In the genomic region with DNA sequence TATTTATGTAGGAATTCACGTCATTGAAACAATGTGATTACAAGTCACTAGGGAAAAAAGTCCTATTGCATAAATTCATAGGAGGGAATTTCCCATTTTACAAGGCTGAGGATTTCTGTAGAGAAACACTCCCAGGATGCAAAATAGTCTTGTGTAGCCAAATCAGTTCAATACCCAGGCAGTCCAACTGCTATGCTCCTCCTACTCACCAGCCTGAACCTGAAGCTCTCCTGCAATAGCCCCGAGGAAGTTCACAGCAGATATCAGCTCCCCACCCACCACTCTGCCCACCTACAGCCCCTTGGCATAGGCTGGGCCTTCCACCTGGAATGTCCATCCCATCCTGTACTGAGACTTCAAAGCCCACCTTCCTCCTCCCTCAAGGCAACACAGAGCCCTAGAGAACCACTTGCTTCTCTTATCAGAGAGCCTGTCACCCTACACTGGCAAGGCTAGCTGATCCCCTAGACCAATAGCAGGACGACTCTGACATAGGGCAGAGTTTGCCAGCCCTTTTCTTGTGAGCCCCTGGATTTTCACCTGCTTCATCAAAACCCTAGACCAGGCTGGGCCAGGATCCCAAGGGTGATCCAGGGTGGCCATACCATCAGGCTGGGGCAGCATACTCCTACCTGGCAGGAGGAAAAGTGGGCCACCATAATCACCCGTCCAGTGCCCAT, we compare ENCODE assay signal across 8 cellular contexts. TPM values are rescaled to one million over a fixed set of nuclear protein-coding genes. Genes with fewer than 3 reads are reported as not detected.
DNase-seq lines count a peak whose midpoint lies in the region; ATAC-seq, FAIRE-seq and TF ChIP-seq lines count a peak whose summit lies in the region.

No MANE protein-coding gene starts in this region.

- H3K27ac Mint-ChIP-seq in activated CD4-positive, alpha-beta T cell treated with anti-CD3 and anti-CD28 coated beads, Interleukin-2, amount 10 ng/mL, durations not matched to agents 24 days and 14 days = peak overlapping the region; percentile 56
- no peak overlapping the region for H3K27ac Mint-ChIP-seq in neural progenitor cell

- POLR2A ChIA-PET in PC-9 (lab: Charles Lee; ENCODE audit: unreplicated experiment) (no interaction called here), H1 (lab: Charles Lee; ENCODE audit: partially characterized antibody) (interaction anchor here (0.8 to 1.2 kb wide), 2 partner anchors 11 to 26 kb away, joined by 3 to 4 read pairs; no protein-coding TSS in a partner anchor)

- H4K8ac ChIP-seq in H1 (ENCODE audit: extremely low read depth, insufficient read depth, low read length) = no peak overlapping the region

- H2BK5ac ChIP-seq in H1 (ENCODE audit: low read depth, low read length) = no peak overlapping the region

- TF ChIP-seq EP300 in H1 (IDR thresholded peaks at IDR 0.05; ENCODE audit: borderline replicate concordance in 1 of 2, low read depth in 2 of 2, low read length in 2 of 2) = no peak

- no peak overlapping the region for H2BK20ac ChIP-seq in H1 (ENCODE audit: low read length)

- no peak overlapping the region for H2AFZ ChIP-seq in PC-9
- H2AFZ ChIP-seq in H1 (ENCODE audit: low read length) = no peak overlapping the region
- no peak overlapping the region for H2AFZ ChIP-seq in neural progenitor cell (replicated peaks)

- no peak for FAIRE-seq in H1 (lab: Jason Lieb, UNC)

- DNase-seq in activated CD4-positive, alpha-beta T cell treated with anti-CD3 and anti-CD28 coated beads, Interleukin-2, amount 10 ng/mL, durations not matched to agents 24 days and 14 days = peak; percentile 64
- no peak for DNase-seq in activated CD4-positive, alpha-beta T cell treated with anti-CD3 and anti-CD28 coated beads for 1 hour
- peak in 1 of 2 experiments; percentile 5 for DNase-seq in PC-9
- DNase-seq in H1 (ENCODE audit: low read depth in 1 of 2, low spot score in 2 of 2) = no peak
- no peak for DNase-seq in neural progenitor cell (ENCODE audit: low spot score)
- DNase-seq in SW 1271 (lab: John Stamatoyannopoulos, UW) = no peak
- no peak for DNase-seq in nucleus accumbens (lab: John Stamatoyannopoulos, UW)

- no peak for TF ChIP-seq POLR2A in H1 (IDR thresholded peaks at IDR 0.05; ENCODE audit: control extremely low read depth in 1 of 2, low read depth in 2 of 2, low read length in 2 of 2)

- no peak overlapping the region for H2AK5ac ChIP-seq in H1 (ENCODE audit: low read depth, low read length)

- H3K36me3 Mint-ChIP-seq in activated CD4-positive, alpha-beta T cell treated with anti-CD3 and anti-CD28 coated beads, Interleukin-2, amount 10 ng/mL, durations not matched to agents 24 days and 14 days (ENCODE audit: low read depth) = peaks cover 29% of the 10 kb centered on the region
- H3K36me3 Mint-ChIP-seq in neural progenitor cell = peaks cover 45% of the 10 kb centered on the region

- TF ChIP-seq CTCF in PC-9 (conservative IDR thresholded peaks at IDR 0.05) (no peak), H1 (IDR thresholded peaks at IDR 0.05; ENCODE audit: control extremely low read depth in 1 of 3, insufficient read depth in 1 of 3, low read depth in 1 of 3, low read length in 3 of 3) (no peak), neural progenitor cell (IDR thresholded peaks at IDR 0.05) (no peak)

- H3K4me1 ChIP-seq in PC-9 (replicated peaks; ENCODE audit: insufficient read depth) (peaks cover 28% of the 10 kb centered on the region), H1 (replicated peaks in 1 of 4; ENCODE audit: control insufficient read depth in 3 of 4, insufficient read depth in 4 of 4, low read length in 3 of 4) (peaks cover 3 to 12% (median 6%) of the 10 kb centered on the region in 4 experiments), neural progenitor cell (peaks cover 15% of the 10 kb centered on the region)

- intact Hi-C loops in activated CD4-positive, alpha-beta T cell treated with anti-CD3 and anti-CD28 coated beads, Interleukin-2, amount 10 ng/mL, durations not matched to agents 24 days and 14 days (cut with micrococcal nuclease) = loop anchor here (5.0 kb wide), 2 partner anchors 85 to 255 kb away; no protein-coding TSS in a partner anchor
- intact Hi-C loops in PC-9 (cut with micrococcal nuclease; ENCODE audit: unreplicated experiment) = loop anchor here (5.0 kb wide), 2 partner anchors 80 to 245 kb away; partner anchors contain the start of gene COL6A1

- BruUV-seq in PC-9 (replicated peaks; lab: Mats Ljungman, UMichigan) = no TSS peak

- H3K9me3 Mint-ChIP-seq in activated CD4-positive, alpha-beta T cell treated with anti-CD3 and anti-CD28 coated beads, Interleukin-2, amount 10 ng/mL, durations not matched to agents 24 days and 14 days = peaks cover 8% of the 10 kb centered on the region
- H3K9me3 Mint-ChIP-seq in neural progenitor cell = peaks cover 32% of the 10 kb centered on the region

- TF ChIP-seq RAD21 in H1 (IDR thresholded peaks at IDR 0.05 in 1 of 2, conservative IDR thresholded peaks at IDR 0.05 in 1 of 2; ENCODE audit: low read depth in 2 of 2, low read length in 2 of 2) = no peak

- H3K56ac ChIP-seq in H1 (replicated peaks; ENCODE audit: insufficient read length, low read depth, low read length) = no peak overlapping the region

- peaks cover 50% of the 10 kb centered on the region for H3K4me1 Mint-ChIP-seq in activated CD4-positive, alpha-beta T cell treated with anti-CD3 and anti-CD28 coated beads, Interleukin-2, amount 10 ng/mL, durations not matched to agents 24 days and 14 days
- H3K4me1 Mint-ChIP-seq in neural progenitor cell = peaks cover 39% of the 10 kb centered on the region

- peaks cover 4% of the 10 kb centered on the region; the same call in 1 of the 2 replicates for H3F3A ChIP-seq in PC-9 (ENCODE audit: insufficient read depth, low read depth)
- peaks cover 23% of the 10 kb centered on the region for H3F3A ChIP-seq in neural progenitor cell (ENCODE audit: low read depth)

- no peaks in the 10 kb centered on the region for H4K20me1 ChIP-seq in PC-9 (ENCODE audit: insufficient read depth)
- H4K20me1 ChIP-seq in H1 (replicated peaks in 1 of 2; ENCODE audit: control insufficient read depth in 1 of 2, insufficient read depth in 2 of 2, low read length in 2 of 2) = peaks cover 4 to 19% of the 10 kb centered on the region in 2 experiments
- H4K20me1 ChIP-seq in neural progenitor cell (ENCODE audit: low read depth) = peaks cover 5% of the 10 kb centered on the region

- H3K9ac ChIP-seq in H1 (replicated peaks in 1 of 4; ENCODE audit: extremely low read depth in 1 of 4, low read depth in 3 of 4, low read length in 3 of 4) (no peak overlapping the region), neural progenitor cell (no peak overlapping the region)

- H3K79me1 ChIP-seq in H1 (ENCODE audit: low read depth, low read length) = peaks cover 20% of the 10 kb centered on the region

- H3K4me3 ChIP-seq in PC-9 (peak overlapping the region; percentile 63; the same call in 1 of the 2 replicates), H1 (ENCODE audit: extremely low read depth in 1 of 4, insufficient read depth in 2 of 4, low read depth in 3 of 4, low read length in 4 of 4) (peak overlapping the region; percentile 70 to 78 (median 73); a peak in 6 of 8 replicates), neural progenitor cell (peak overlapping the region; percentile 70)

- H3K27me3 Mint-ChIP-seq in activated CD4-positive, alpha-beta T cell treated with anti-CD3 and anti-CD28 coated beads, Interleukin-2, amount 10 ng/mL, durations not matched to agents 24 days and 14 days = no peaks in the 10 kb centered on the region
- peaks cover 14% of the 10 kb centered on the region for H3K27me3 Mint-ChIP-seq in neural progenitor cell (ENCODE audit: insufficient read depth, low read depth)

- H3K27me3 ChIP-seq in PC-9 (ENCODE audit: insufficient read depth, low read depth) (no peaks in the 10 kb centered on the region), H1 (replicated peaks in 1 of 4; ENCODE audit: control insufficient read depth in 3 of 4, extremely low read depth in 1 of 4, insufficient read depth in 3 of 4, low read length in 3 of 4) (peaks cover 0 to 4% (median 0%) of the 10 kb centered on the region in 4 experiments; a peak in 2 of 7 replicates), neural progenitor cell (no peaks in the 10 kb centered on the region)

- H3K27ac ChIP-seq in PC-9 (no peak overlapping the region), H1 (ENCODE audit: low read depth, low read length) (no peak overlapping the region), neural progenitor cell (no peak overlapping the region)

- H2BK12ac ChIP-seq in H1 (ENCODE audit: low read depth, low read length) = 0 out of 2 replicates have a peak overlapping the region, but pooled peaks have one; percentile 39

- 0 out of 2 replicates have a peak overlapping the region, but pooled peaks have one; percentile 48 for H3K18ac ChIP-seq in H1 (ENCODE audit: extremely low read depth, low read length)

- H3K14ac ChIP-seq in H1 (ENCODE audit: insufficient read length) = no peak overlapping the region

- no peak for ATAC-seq in GM21528 (IDR thresholded peaks at IDR 0.05; ENCODE audit: low FRiP score, unreplicated experiment)

- H3K9me3 ChIP-seq in PC-9 (ENCODE audit: insufficient read depth, low read depth) (no peaks in the 10 kb centered on the region), H1 (ENCODE audit: insufficient read depth in 2 of 2, low read depth in 1 of 2, low read length in 1 of 2) (peaks cover 20 to 28% of the 10 kb centered on the region in 2 experiments; a peak in 3 of 4 replicates), neural progenitor cell (ENCODE audit: low read depth) (peaks cover 3% of the 10 kb centered on the region)

- H3K4me3 Mint-ChIP-seq in activated CD4-positive, alpha-beta T cell treated with anti-CD3 and anti-CD28 coated beads, Interleukin-2, amount 10 ng/mL, durations not matched to agents 24 days and 14 days = peak overlapping the region; percentile 94
- H3K4me3 Mint-ChIP-seq in neural progenitor cell = peak overlapping the region; percentile 89

- H3K36me3 ChIP-seq in PC-9 (ENCODE audit: low read depth) (no peaks in the 10 kb centered on the region), H1 (ENCODE audit: control insufficient read depth in 2 of 4, insufficient read depth in 4 of 4, low read length in 3 of 4) (peaks cover 2 to 29% (median 16%) of the 10 kb centered on the region in 4 experiments; a peak in 6 of 8 replicates), neural progenitor cell (peaks cover 9% of the 10 kb centered on the region)

- CTCF ChIA-PET in PC-9 (lab: Charles Lee) (no interaction called here), H1 (lab: Charles Lee; ENCODE audit: partially characterized antibody) (interaction anchor here (0.9 to 1.2 kb wide), 5 partner anchors 9 to 100 kb away, joined by 3 to 5 read pairs (median 4); no protein-coding TSS in a partner anchor)

- peak overlapping the region; percentile 88 for H3K4me2 ChIP-seq in PC-9
- peak overlapping the region; percentile 91 to 92 for H3K4me2 ChIP-seq in H1 (ENCODE audit: insufficient read depth in 1 of 2, low read depth in 2 of 2, low read length in 2 of 2)
- H3K4me2 ChIP-seq in neural progenitor cell = peak overlapping the region; percentile 90

- no peak overlapping the region for H2BK15ac ChIP-seq in H1 (ENCODE audit: low read length)

- peaks cover 7% of the 10 kb centered on the region; the same call in 1 of the 2 replicates for H3K23me2 ChIP-seq in H1 (ENCODE audit: low read depth, low read length)

- H2BK120ac ChIP-seq in H1 (replicated peaks; ENCODE audit: low read depth, low read length) = no peak overlapping the region

- no peak overlapping the region for H4K91ac ChIP-seq in H1 (replicated peaks; ENCODE audit: insufficient read length, low read length)

- H3K4ac ChIP-seq in H1 (replicated peaks; ENCODE audit: insufficient read length, low read depth, low read length) = no peak overlapping the region

- no peaks in the 10 kb centered on the region for H3K9me2 ChIP-seq in PC-9 (ENCODE audit: insufficient read depth)

- H4K5ac ChIP-seq in H1 (ENCODE audit: insufficient read length, low read depth, low read length) = no peak overlapping the region

- 78% methylated on average over 4 of the region's 4 CpGs; no CpG with 5 or more reads in 1 of the 2 experiments for WGBS in H1 (ENCODE audit: extremely low coverage in 1 of 2, insufficient coverage in 1 of 2, insufficient read length in 1 of 2, insufficient replicate concordance in 2 of 2, low coverage in 1 of 2, low lambda C conversion rate in 2 of 2, missing lambda C conversion rate in 1 of 2), 2 experiments

- peaks cover 21% of the 10 kb centered on the region; the same call in 1 of the 2 replicates for H3K79me2 ChIP-seq in PC-9 (ENCODE audit: low read depth)
- peaks cover 15 to 53% of the 10 kb centered on the region in 2 experiments; a peak in 3 of 4 replicates for H3K79me2 ChIP-seq in H1 (ENCODE audit: control insufficient read depth in 1 of 2, insufficient read depth in 2 of 2, low read length in 2 of 2)
- peaks cover 57% of the 10 kb centered on the region for H3K79me2 ChIP-seq in neural progenitor cell (ENCODE audit: low read depth)

- no peak overlapping the region for H3K23ac ChIP-seq in H1 (ENCODE audit: insufficient read length)

RNA-seq across cellular contexts. Expression of gene LSS, which starts 1.5 kb away (rescaled TPM):
- total RNA-seq in activated CD4-positive, alpha-beta T cell treated with anti-CD3 and anti-CD28 coated beads, Interleukin-2, amount 10 ng/mL, durations not matched to agents 24 days and 14 days = 19.7 and 23.1 TPM in 2 replicates
- total RNA-seq in PC-9 (2021) (69.0 and 92.3 TPM in 2 replicates), neural progenitor cell (ENCODE audit: low replicate concordance) (26.7 and 90.5 TPM in 2 replicates)
- 96.1 and 102 TPM in 2 replicates for total RNA-seq in H1 (2021; fragmentation: NEBNext Ultra II Directional; extraction: Animal tissue kit (Norgen Biotek cat#: 25700))
- 123 and 139 TPM in 2 replicates for polyA plus RNA-seq in H1 (2011; rRNA removed)
- polyA plus RNA-seq in H1 (2011; cell fraction: cytosol; rRNA removed) = 103 TPM
- 268 TPM for polyA plus RNA-seq in H1 (2011; cell fraction: nucleus; rRNA removed)
- polyA plus RNA-seq in H1 (2012, experiment 1 of 2) = 69.5 to 87.3 TPM (median 75.9 TPM) in 4 replicates
- 71.3 TPM for polyA plus RNA-seq in H1 (2012, experiment 2 of 2)
- polyA plus RNA-seq in H1 (2013, experiment 1 of 2) = 69.2 TPM
- 66.2 TPM for polyA plus RNA-seq in H1 (2013, experiment 2 of 2)
- 177 and 193 TPM in 2 replicates for polyA minus RNA-seq in H1 (2011; rRNA and poly(A)+ RNA removed)
- 56.7 TPM for polyA minus RNA-seq in H1 (2011; cell fraction: cytosol; rRNA and poly(A)+ RNA removed)
- 69.8 TPM for polyA minus RNA-seq in H1 (2011; cell fraction: nucleus; rRNA and poly(A)+ RNA removed)

RNA-seq across cellular contexts. Expression of gene SPATC1L, which starts 42.8 kb away (rescaled TPM):
- total RNA-seq in activated CD4-positive, alpha-beta T cell treated with anti-CD3 and anti-CD28 coated beads, Interleukin-2, amount 10 ng/mL, durations not matched to agents 24 days and 14 days = 10.8 and 12.0 TPM in 2 replicates
- total RNA-seq in PC-9 (2021) (31.8 and 32.7 TPM in 2 replicates), neural progenitor cell (ENCODE audit: low replicate concordance) (5.1 and 20.2 TPM in 2 replicates)
- 49.4 and 50.0 TPM in 2 replicates for total RNA-seq in H1 (2021; fragmentation: NEBNext Ultra II Directional; extraction: Animal tissue kit (Norgen Biotek cat#: 25700))
- 24.9 and 44.8 TPM in 2 replicates for polyA plus RNA-seq in H1 (2011; rRNA removed)
- polyA plus RNA-seq in H1 (2011; cell fraction: cytosol; rRNA removed) = 16.4 TPM
- 43.3 TPM for polyA plus RNA-seq in H1 (2011; cell fraction: nucleus; rRNA removed)
- 38.0 to 56.9 TPM (median 53.3 TPM) in 4 replicates for polyA plus RNA-seq in H1 (2012, experiment 1 of 2)
- polyA plus RNA-seq in H1 (2012, experiment 2 of 2) = 50.4 TPM
- 48.1 TPM for polyA plus RNA-seq in H1 (2013, experiment 1 of 2)
- 48.0 TPM for polyA plus RNA-seq in H1 (2013, experiment 2 of 2)
- 6.2 and 7.1 TPM in 2 replicates for polyA minus RNA-seq in H1 (2011; rRNA and poly(A)+ RNA removed)
- 30.3 TPM for polyA minus RNA-seq in H1 (2011; cell fraction: cytosol; rRNA and poly(A)+ RNA removed)
- polyA minus RNA-seq in H1 (2011; cell fraction: nucleus; rRNA and poly(A)+ RNA removed) = 21.2 TPM

RNA-seq across cellular contexts. Expression of gene MCM3AP, which starts 58.4 kb away (rescaled TPM):
- 129 and 138 TPM in 2 replicates for total RNA-seq in activated CD4-positive, alpha-beta T cell treated with anti-CD3 and anti-CD28 coated beads, Interleukin-2, amount 10 ng/mL, durations not matched to agents 24 days and 14 days
- total RNA-seq in PC-9 (2021) = 57.8 and 69.6 TPM in 2 replicates
- 119 and 124 TPM in 2 replicates for total RNA-seq in H1 (2021; fragmentation: NEBNext Ultra II Directional; extraction: Animal tissue kit (Norgen Biotek cat#: 25700))
- polyA plus RNA-seq in H1 (2011; rRNA removed) = 37.2 and 65.4 TPM in 2 replicates
- 47.1 TPM for polyA plus RNA-seq in H1 (2011; cell fraction: cytosol; rRNA removed)
- 88.7 TPM for polyA plus RNA-seq in H1 (2011; cell fraction: nucleus; rRNA removed)
- 67.6 to 78.6 TPM (median 75.2 TPM) in 4 replicates for polyA plus RNA-seq in H1 (2012, experiment 1 of 2)
- 27.6 TPM for polyA plus RNA-seq in H1 (2012, experiment 2 of 2)
- polyA plus RNA-seq in H1 (2013, experiment 1 of 2) = 51.2 TPM
- 47.8 TPM for polyA plus RNA-seq in H1 (2013, experiment 2 of 2)
- 87.3 and 109 TPM in 2 replicates for polyA minus RNA-seq in H1 (2011; rRNA and poly(A)+ RNA removed)
- polyA minus RNA-seq in H1 (2011; cell fraction: cytosol; rRNA and poly(A)+ RNA removed) = 80.6 TPM
- polyA minus RNA-seq in H1 (2011; cell fraction: nucleus; rRNA and poly(A)+ RNA removed) = 130 TPM
- total RNA-seq in neural progenitor cell (ENCODE audit: low replicate concordance) = 72.4 and 101 TPM in 2 replicates

RNA-seq across cellular contexts. Expression of gene YBEY, which starts 59.1 kb away (rescaled TPM):
- 16.2 and 18.2 TPM in 2 replicates for total RNA-seq in activated CD4-positive, alpha-beta T cell treated with anti-CD3 and anti-CD28 coated beads, Interleukin-2, amount 10 ng/mL, durations not matched to agents 24 days and 14 days
- total RNA-seq in PC-9 (2021) (13.8 and 17.3 TPM in 2 replicates), neural progenitor cell (ENCODE audit: low replicate concordance) (42.2 and 47.3 TPM in 2 replicates)
- 26.6 and 26.9 TPM in 2 replicates for total RNA-seq in H1 (2021; fragmentation: NEBNext Ultra II Directional; extraction: Animal tissue kit (Norgen Biotek cat#: 25700))
- polyA plus RNA-seq in H1 (2011; rRNA removed) = 23.7 and 31.9 TPM in 2 replicates
- polyA plus RNA-seq in H1 (2011; cell fraction: cytosol; rRNA removed) = 32.7 TPM
- 12.1 TPM for polyA plus RNA-seq in H1 (2011; cell fraction: nucleus; rRNA removed)
- polyA plus RNA-seq in H1 (2012, experiment 1 of 2) = 28.6 to 46.1 TPM (median 29.9 TPM) in 4 replicates
- 36.9 TPM for polyA plus RNA-seq in H1 (2012, experiment 2 of 2)
- 23.5 TPM for polyA plus RNA-seq in H1 (2013, experiment 1 of 2)
- polyA plus RNA-seq in H1 (2013, experiment 2 of 2) = 21.8 TPM
- polyA minus RNA-seq in H1 (2011; rRNA and poly(A)+ RNA removed) = 19.1 and 20.3 TPM in 2 replicates
- 16.4 TPM for polyA minus RNA-seq in H1 (2011; cell fraction: cytosol; rRNA and poly(A)+ RNA removed)
- 12.5 TPM for polyA minus RNA-seq in H1 (2011; cell fraction: nucleus; rRNA and poly(A)+ RNA removed)
